ENCODE assay signal across 31 cellular contexts in genomic region chr16:1690810-1691209, GRCh38. TPM values are rescaled to one million over a fixed set of nuclear protein-coding genes. Genes with fewer than 3 reads are reported as not detected.
DNase-seq lines count a peak whose midpoint lies in the region; ATAC-seq, FAIRE-seq and TF ChIP-seq lines count a peak whose summit lies in the region.
"Had no signal": no experiment of that assay in that cellular context is flagged by ENCODE, and none has a peak within 500 bp of the region (broad histone marks: within the 10 kb centered on the region; RNA-seq: fewer than 3 reads in every experiment).

No MANE protein-coding gene starts in this region.

- H3K27me3 Mint-ChIP-seq in naive thymus-derived CD8-positive, alpha-beta T cell = no peaks in the 10 kb centered on the region
- H3K27me3 Mint-ChIP-seq: activated naive CD8-positive, alpha-beta T cell treated with anti-CD3 and anti-CD28 coated beads for 36 hours; CD4-positive, alpha-beta memory T cell had no signal

- H4K91ac ChIP-seq in trophoblast cell (ENCODE audit: low read depth, low read length) = no peak overlapping the region

- peaks cover 0 to 80% (median 9%) of the 10 kb centered on the region in 3 donors for H3K36me3 Mint-ChIP-seq in naive thymus-derived CD8-positive, alpha-beta T cell

- H2AK5ac ChIP-seq in trophoblast cell (ENCODE audit: low read length) = no peak overlapping the region

- no peaks in the 10 kb centered on the region for H3K9me2 ChIP-seq in SK-N-SH

- H3K27ac ChIP-seq in SK-N-SH (ENCODE audit: low read depth in 2 of 2, low read length in 1 of 2) = peak overlapping the region in 1 of 2 experiments; percentile 66; a peak in 2 of 4 replicates
- peak overlapping the region; percentile 89 for H3K27ac ChIP-seq in brain microvascular endothelial cell
- H3K27ac ChIP-seq in trophoblast cell (ENCODE audit: low read depth, low read length) = no peak overlapping the region
- H3K27ac ChIP-seq: 22Rv1, Peyer's patch, SJCRH30, spleen, suprapubic skin had no signal

- H3K9me3 ChIP-seq in SK-N-SH = no peaks in the 10 kb centered on the region
- H3K9me3 ChIP-seq in trophoblast cell (ENCODE audit: insufficient read depth, low read depth, low read length) = no peaks in the 10 kb centered on the region
- H3K9me3 ChIP-seq: mucosa of descending colon, pancreas, Peyer's patch, SJCRH30, spleen, suprapubic skin had no signal

- CTCF ChIA-PET in SK-N-SH (lab: Yijun Ruan, JAX) = interaction anchor here (2.9 kb wide), 1 partner anchor 15 kb away, joined by 10 read pairs; the partner anchor contains the start of gene MAPK8IP3

- H3K9me3 Mint-ChIP-seq in naive thymus-derived CD8-positive, alpha-beta T cell = no peaks in the 10 kb centered on the region
- H3K9me3 Mint-ChIP-seq: activated naive CD8-positive, alpha-beta T cell treated with anti-CD3 and anti-CD28 coated beads for 36 hours; CD4-positive, alpha-beta memory T cell; nephron had no signal

- H3K79me1 ChIP-seq in trophoblast cell (ENCODE audit: low read length) = peaks cover 10% of the 10 kb centered on the region

- H3K4ac ChIP-seq in trophoblast cell (ENCODE audit: low read depth, low read length) = peak overlapping the region; percentile 88

- no peak overlapping the region for H2BK5ac ChIP-seq in trophoblast cell (ENCODE audit: low read depth, low read length, poor library complexity)

- peak overlapping the region; percentile 44 for H3K4me2 ChIP-seq in SK-N-SH
- H3K4me2 ChIP-seq in trophoblast cell (ENCODE audit: low read length) = no peak overlapping the region

- H4K12ac ChIP-seq in trophoblast cell (ENCODE audit: low read depth, low read length) = no peak overlapping the region

- peaks cover 28% of the 10 kb centered on the region; the same call in 1 of the 2 replicates for H4K20me1 ChIP-seq in SK-N-SH (ENCODE audit: insufficient read depth)

- H3K27me3 ChIP-seq in SK-N-SH (ENCODE audit: insufficient read depth) = no peaks in the 10 kb centered on the region
- no peaks in the 10 kb centered on the region for H3K27me3 ChIP-seq in brain microvascular endothelial cell (replicated peaks)
- no peaks in the 10 kb centered on the region for H3K27me3 ChIP-seq in trophoblast cell (ENCODE audit: insufficient read depth, low read length)
- H3K27me3 ChIP-seq: dorsolateral prefrontal cortex, pancreas, Peyer's patch, SJCRH30, spleen, suprapubic skin had no signal

- no peak overlapping the region for H3K9ac ChIP-seq in SK-N-SH
- H3K9ac ChIP-seq in trophoblast cell (ENCODE audit: low read length) = no peak overlapping the region

- no peak overlapping the region for H3K14ac ChIP-seq in trophoblast cell (ENCODE audit: low read length)

- DNase-seq in SK-N-SH (no peak), HTR-8/SVneo (ENCODE audit: insufficient read length, low spot score) (no peak), brain microvascular endothelial cell (no peak), trophoblast cell (no peak), NCI-H2107 (lab: John Stamatoyannopoulos, UW) (no peak)
- DNase-seq in naive thymus-derived CD8-positive, alpha-beta T cell = no peak
- no peak for DNase-seq in stimulated activated CD4-positive, alpha-beta T cell treated with anti-CD3 and anti-CD28 coated beads, Interleukin-4, amount 100 ng/mL, for 1 hour
- DNase-seq: activated CD4-positive, alpha-beta T cell treated with anti-CD3 and anti-CD28 coated beads, Interleukin-2, amount 50 U/mL, for 48 hours; activated CD8-positive, alpha-beta memory T cell treated with anti-CD3 and anti-CD28 coated beads, Interleukin-2, amount 50 U/mL, for 4 hours; activated effector memory CD4-positive, alpha-beta T cell treated with Interleukin-2 at 50 U/mL for 16 hours; activated naive CD8-positive, alpha-beta T cell treated with anti-CD3 and anti-CD28 coated beads for 36 hours; aorta; CD4-positive, alpha-beta memory T cell; dorsolateral prefrontal cortex; mucosa of descending colon; NCI-H1048; NCI-H187; NCI-H2171 treated with DMSO at 0.1 percent for 48 hours; NCI-H510A treated with DMSO at 0.1 percent for 48 hours; pancreas; Peyer's patch; SJCRH30; spleen; stimulated activated CD4-positive, alpha-beta T cell treated with anti-CD3 and anti-CD28 coated beads, Interleukin-2, amount 100 ng/mL, for 48 hours; T-helper 1 cell had no signal

- in situ Hi-C loops in brain microvascular endothelial cell (cut with HindIII; ENCODE audit: low pct_ligation_motif_present, low sequenced_read_pairs) = no loop called here

- H3K4me1 Mint-ChIP-seq in naive thymus-derived CD8-positive, alpha-beta T cell = peaks cover 0 to 5% (median 4%) of the 10 kb centered on the region in 4 donors
- H3K4me1 Mint-ChIP-seq: activated naive CD8-positive, alpha-beta T cell treated with anti-CD3 and anti-CD28 coated beads for 36 hours; nephron had no signal

- no peak for TF ChIP-seq CTCF in SK-N-SH (IDR thresholded peaks at IDR 0.05)
- TF ChIP-seq CTCF in brain microvascular endothelial cell (IDR thresholded peaks at IDR 0.05; ENCODE audit: low read depth, low read length, missing control alignments) = no peak

- H3K4me1 ChIP-seq in SK-N-SH (ENCODE audit: control insufficient read depth in 1 of 2, insufficient read depth in 2 of 2, low read depth in 1 of 2, low read length in 1 of 2) = 0 out of 4 replicates have a peak, but pooled peaks cover 0 to 17% of the 10 kb centered on the region in 2 experiments
- peaks cover 22 to 27% of the 10 kb centered on the region in 2 experiments for H3K4me1 ChIP-seq in trophoblast cell (ENCODE audit: control insufficient read depth in 1 of 2, insufficient read depth in 2 of 2, low read length in 2 of 2)
- H3K4me1 ChIP-seq: Peyer's patch, SJCRH30, spleen had no signal

- FAIRE-seq in HTR-8/SVneo (lab: Jason Lieb, UNC) = peak; percentile 33
- FAIRE-seq: GM12892, pancreas, urothelium cell line had no signal

- no peak overlapping the region for H3K18ac ChIP-seq in trophoblast cell (ENCODE audit: low read length)

- no peak for TF ChIP-seq EP300 in SK-N-SH (IDR thresholded peaks at IDR 0.05; ENCODE audit: borderline replicate concordance in 1 of 2, low read depth in 1 of 2, low read length in 1 of 2)

- no peak for TF ChIP-seq RAD21 in SK-N-SH (IDR thresholded peaks at IDR 0.05; ENCODE audit: low read length)

- no peak overlapping the region for H2AFZ ChIP-seq in SK-N-SH (ENCODE audit: low read depth)
- H2AFZ ChIP-seq in trophoblast cell (ENCODE audit: insufficient read depth, low read length, poor library complexity) = no peak overlapping the region

- H3F3A ChIP-seq in SK-N-SH (replicated peaks; ENCODE audit: insufficient read depth) = peaks cover 22% of the 10 kb centered on the region

- H3K27ac Mint-ChIP-seq in naive thymus-derived CD8-positive, alpha-beta T cell = peak overlapping the region in 1 of 10 donors; percentile 53
- H3K27ac Mint-ChIP-seq: activated naive CD8-positive, alpha-beta T cell treated with anti-CD3 and anti-CD28 coated beads for 36 hours had no signal

- H3K36me3 ChIP-seq in SK-N-SH (replicated peaks in 1 of 2; ENCODE audit: control insufficient read depth in 1 of 2, insufficient read depth in 2 of 2, low read length in 1 of 2) = peaks cover 44 to 55% of the 10 kb centered on the region in 2 experiments
- H3K36me3 ChIP-seq in brain microvascular endothelial cell (replicated peaks) = peaks cover 41% of the 10 kb centered on the region
- H3K36me3 ChIP-seq in trophoblast cell (ENCODE audit: control insufficient read depth in 1 of 2, insufficient read depth in 2 of 2, low read length in 2 of 2) = peaks cover 55 to 62% of the 10 kb centered on the region in 2 experiments

- 75% methylated on average over 1 of the region's 1 CpG for WGBS in SK-N-SH (ENCODE audit: low lambda C conversion rate)
- WGBS in trophoblast cell (ENCODE audit: extremely low coverage, insufficient coverage, insufficient read length) = no CpG with 5 or more reads among the region's 1 CpG

- H4K8ac ChIP-seq in trophoblast cell (ENCODE audit: low read depth, low read length) = no peak overlapping the region

- H3K79me2 ChIP-seq in SK-N-SH (ENCODE audit: insufficient read depth) = peaks cover 88% of the 10 kb centered on the region
- peaks cover 11% of the 10 kb centered on the region for H3K79me2 ChIP-seq in trophoblast cell (ENCODE audit: control insufficient read depth, insufficient read depth, low read length, poor library complexity)

- no peak overlapping the region for H3K23ac ChIP-seq in trophoblast cell (ENCODE audit: low read length)

- ATAC-seq in SK-N-SH treated with all-trans-retinoic acid at 6 μM for 48 hours = no peak
- no peak for ATAC-seq in naive thymus-derived CD8-positive, alpha-beta T cell
- ATAC-seq: mucosa of descending colon, pancreas had no signal

- POLR2A ChIA-PET in SK-N-SH (lab: Yijun Ruan, JAX) = interaction anchor here (1.0 to 1.1 kb wide), 2 partner anchors 12 to 15 kb away, joined by 3 to 4 read pairs; partner anchors contain the start of genes JPT2 and MAPK8IP3
- POLR2A ChIA-PET in naive thymus-derived CD8-positive, alpha-beta T cell (lab: Charles Lee) = no interaction called here

- H3K4me3 Mint-ChIP-seq in naive thymus-derived CD8-positive, alpha-beta T cell = no peak overlapping the region
- H3K4me3 Mint-ChIP-seq: activated naive CD8-positive, alpha-beta T cell treated with anti-CD3 and anti-CD28 coated beads for 36 hours; CD4-positive, alpha-beta memory T cell; nephron had no signal

- no peak overlapping the region for H2BK12ac ChIP-seq in trophoblast cell (ENCODE audit: low read length)

- no peak overlapping the region for H3K4me3 ChIP-seq in SK-N-SH (ENCODE audit: low read depth in 2 of 2, low read length in 1 of 2)
- no peak overlapping the region for H3K4me3 ChIP-seq in brain microvascular endothelial cell (ENCODE audit: low read depth, low read length)
- no peak overlapping the region for H3K4me3 ChIP-seq in trophoblast cell (ENCODE audit: low read depth, low read length)
- H3K4me3 ChIP-seq: dorsolateral prefrontal cortex, mucosa of descending colon, pancreas, Peyer's patch, SJCRH30, spleen, suprapubic skin had no signal

- no peak overlapping the region for H2BK120ac ChIP-seq in trophoblast cell (ENCODE audit: insufficient read depth, low read length, poor library complexity)

TF ChIP-seq in SK-N-SH, 30 proteins besides CTCF, POLR2A, EP300 and RAD21 (continues in another document):
- no peak for TF ChIP-seq ELF1 (IDR thresholded peaks at IDR 0.05)
- TF ChIP-seq GATA2 (CRISPR knock-in tag; IDR thresholded peaks at IDR 0.05) = no peak

TF ChIP-seq in SK-N-SH treated with all-trans-retinoic acid at 6 μM for 48 hours, 23 proteins besides CTCF, POLR2A, EP300 and RAD21 (continues in another document):
- TF ChIP-seq ZFP30 (CRISPR knock-in tag; IDR thresholded peaks at IDR 0.05) = no peak
- no peak for TF ChIP-seq OSR1 (CRISPR knock-in tag; IDR thresholded peaks at IDR 0.05)

RNA-seq across cellular contexts. Expression of gene JPT2, which starts 12.7 kb away (rescaled TPM):
- polyA plus RNA-seq in SK-N-SH (2012; rRNA removed) = 36.9 and 67.4 TPM in 2 replicates
- polyA plus RNA-seq in SK-N-SH (2012; cell fraction: cytosol; rRNA removed) = 40.6 and 51.8 TPM in 2 replicates
- 34.4 and 41.1 TPM in 2 replicates for polyA plus RNA-seq in SK-N-SH (2012; cell fraction: nucleus; rRNA removed)
- 156 and 161 TPM in 2 replicates for polyA plus RNA-seq in trophoblast cell (2013)
- 10 to 100 TPM; 28.0 to 36.2 TPM for total RNA-seq in naive thymus-derived CD8-positive, alpha-beta T cell
- polyA plus RNA-seq in naive thymus-derived CD8-positive, alpha-beta T cell = 10 to 100 TPM in 1 of 3 donors, 1 to 10 TPM in 2; 9.1 to 10.3 (median 9.8) TPM

RNA-seq across cellular contexts. Expression of gene MAPK8IP3, which starts 15.2 kb away (rescaled TPM):
- polyA plus RNA-seq in SK-N-SH (2012; rRNA removed) = 53.6 and 57.3 TPM in 2 replicates
- 5.9 and 8.9 TPM in 2 replicates for polyA plus RNA-seq in SK-N-SH (2012; cell fraction: cytosol; rRNA removed)
- 414 and 492 TPM in 2 replicates for polyA plus RNA-seq in SK-N-SH (2012; cell fraction: nucleus; rRNA removed)
- 38.0 and 39.0 TPM in 2 replicates for polyA plus RNA-seq in trophoblast cell (2013)
- total RNA-seq in naive thymus-derived CD8-positive, alpha-beta T cell = 100 to 1,000 TPM; 315 to 342 TPM
- polyA plus RNA-seq in naive thymus-derived CD8-positive, alpha-beta T cell = 1 to 10 TPM in 2 of 3 donors, under 1 TPM in 1; 0.87 to 2.8 (median 2.5) TPM
